ENCODE assay signal across 9 cellular contexts in genomic region chr11:6608726-6609501, GRCh38. TPM values are rescaled to one million over a fixed set of nuclear protein-coding genes. Genes with fewer than 3 reads are reported as not detected.
DNase-seq lines count a peak whose midpoint lies in the region; ATAC-seq and TF ChIP-seq lines count a peak whose summit lies in the region.
"Had no signal": no experiment of that assay in that cellular context is flagged by ENCODE, and none has a peak within 500 bp of the region (broad histone marks: within the 10 kb centered on the region; RNA-seq: fewer than 3 reads in every experiment).

No MANE protein-coding gene starts in this region.

- H3K36me3 ChIP-seq in stomach smooth muscle (ENCODE audit: control insufficient read depth in 2 of 2, insufficient read depth in 2 of 2, low read length in 2 of 2), result peaks cover 40 to 41% of the 10 kb centered on the region in 2 donors

- 83 to 87% methylated on average over 14 of the region's 14 CpGs for WGBS in lower leg skin, 2 donors

- CTCF ChIA-PET in HEK293T (lab: Yijun Ruan, JAX), result no interaction called here

- H3K4me1 Mint-ChIP-seq in T-helper 17 cell, result peaks cover 32% of the 10 kb centered on the region

- H3K36me3 Mint-ChIP-seq in T-helper 17 cell (ENCODE audit: low read depth), result peaks cover 2% of the 10 kb centered on the region

- H3K4me3 ChIP-seq in lower leg skin (ENCODE audit: low read depth, poor library complexity, severe bottlenecking), result no peak overlapping the region
- peak overlapping the region; percentile 12 to 16 for H3K4me3 ChIP-seq in stomach smooth muscle (ENCODE audit: low read length in 2 of 2)

- peak overlapping the region; percentile 100 for H3K27ac ChIP-seq in stomach smooth muscle (ENCODE audit: low read length)

- peak overlapping the region; percentile 25 for H3K4me3 Mint-ChIP-seq in T-helper 17 cell
- H3K4me3 Mint-ChIP-seq: stimulated activated naive CD8-positive, alpha-beta T cell treated with anti-CD3 and anti-CD28 coated beads, Interleukin-15, amount 100 ng/mL, for 72 hours had no signal

- H3K27ac Mint-ChIP-seq in T-helper 17 cell, result no peak overlapping the region

- H3K27me3 Mint-ChIP-seq in T-helper 17 cell, result no peaks in the 10 kb centered on the region
- H3K27me3 Mint-ChIP-seq: stimulated activated naive CD8-positive, alpha-beta T cell treated with anti-CD3 and anti-CD28 coated beads, Interleukin-15, amount 100 ng/mL, for 72 hours had no signal

- POLR2A ChIA-PET in HEK293T (lab: Yijun Ruan, JAX), result interaction anchor here (1.2 to 5.2 kb wide), 3 partner anchors 10 to 73 kb away, joined by 3 to 39 read pairs (median 13); partner anchors contain the start of genes MRPL17 and TPP1

- H3K4me1 ChIP-seq in stomach smooth muscle (ENCODE audit: control insufficient read depth, insufficient read depth, low read length), result peaks cover 75% of the 10 kb centered on the region

- no peak for TF ChIP-seq POLR2A in lower leg skin (IDR thresholded peaks at IDR 0.05)

- no peaks in the 10 kb centered on the region for H3K9me3 ChIP-seq in T-helper 17 cell (ENCODE audit: control insufficient read depth, low read length, poor library complexity, severe bottlenecking)
- H3K9me3 ChIP-seq in stomach smooth muscle (ENCODE audit: control insufficient read depth in 2 of 2, low read length in 2 of 2), result no peaks in the 10 kb centered on the region

- TF ChIP-seq CTCF in lower leg skin (IDR thresholded peaks at IDR 0.05), result no peak

- peak; percentile 15 to 16 for DNase-seq in activated T-cell treated with anti-CD3 and anti-CD28 coated beads, Interleukin-2, amount 50 U/mL, for 48 hours
- DNase-seq in activated T-cell treated with anti-CD3 and anti-CD28 coated beads, Interleukin-2, amount 50 U/mL, for 1 hour, result no peak
- DNase-seq in T-helper 17 cell (no peak), lower leg skin (ENCODE audit: low spot score in 2 of 2) (peak; percentile 10 to 70), HEK293T (ENCODE audit: extremely low spot score) (no peak), cerebellum (ENCODE audit: low spot score) (no peak), putamen (ENCODE audit: low spot score) (no peak)

- no peak for ATAC-seq in T-helper 17 cell
- ATAC-seq: stimulated activated naive CD8-positive, alpha-beta T cell treated with anti-CD3 and anti-CD28 coated beads, Interleukin-15, amount 100 ng/mL, for 72 hours had no signal

- intact Hi-C loops in lower leg skin (cut with DNase I; ENCODE audit: low total_unique reads), result no loop called here

- no peaks in the 10 kb centered on the region for H3K27me3 ChIP-seq in stomach smooth muscle (ENCODE audit: control insufficient read depth in 1 of 2, insufficient read depth in 2 of 2, low read length in 2 of 2)

- peak overlapping the region; percentile 1 to 98 for H3K9ac ChIP-seq in stomach smooth muscle (ENCODE audit: low read length in 2 of 2)

TF ChIP-seq in HEK293T, 16 proteins besides CTCF, POLR2A, EP300 and RAD21:
- no peak for TF ChIP-seq HDGF (IDR thresholded peaks at IDR 0.05; ENCODE audit: borderline replicate concordance)
- no peak for TF ChIP-seq ARNT (IDR thresholded peaks at IDR 0.05)
- TF ChIP-seq CTBP1 (IDR thresholded peaks at IDR 0.05; ENCODE audit: borderline replicate concordance), result no peak
- TF ChIP-seq PKNOX1 (IDR thresholded peaks at IDR 0.05), result no peak
- TF ChIP-seq L3MBTL2 (conservative IDR thresholded peaks at IDR 0.05), result no peak
- no peak for TF ChIP-seq FOXK2 (IDR thresholded peaks at IDR 0.05)
- TF ChIP-seq ZNF384 (IDR thresholded peaks at IDR 0.05), result no peak
- TF ChIP-seq FOXM1 (IDR thresholded peaks at IDR 0.05; ENCODE audit: borderline replicate concordance), result no peak
- TF ChIP-seq ELF4 (IDR thresholded peaks at IDR 0.05), result no peak
- TF ChIP-seq SP1 (IDR thresholded peaks at IDR 0.05), result no peak
- no peak for TF ChIP-seq NFRKB (IDR thresholded peaks at IDR 0.05)
- TF ChIP-seq FOXA1 (IDR thresholded peaks at IDR 0.05), result no peak
- TF ChIP-seq SUZ12 (IDR thresholded peaks at IDR 0.05), result no peak
- no peak for TF ChIP-seq LEF1 (IDR thresholded peaks at IDR 0.05; ENCODE audit: borderline replicate concordance)
- TF ChIP-seq TARDBP (IDR thresholded peaks at IDR 0.05), result no peak
- TF ChIP-seq BHLHE40 (IDR thresholded peaks at IDR 0.05; ENCODE audit: borderline replicate concordance), result no peak

RNA-seq across cellular contexts. Expression of gene TAF10, which starts 3.1 kb away (rescaled TPM):
- total RNA-seq in T-helper 17 cell, result 100 to 1,000 TPM; 124 to 132 TPM
- total RNA-seq in lower leg skin, result 100 to 1,000 TPM in 1 of 4 donors, 10 to 100 TPM in 3; 41.1 to 105 (median 61.8) TPM
- total RNA-seq in cerebellum, result 11.3 TPM

RNA-seq across cellular contexts. Expression of gene ILK, which starts 5.3 kb away (rescaled TPM):
- total RNA-seq in T-helper 17 cell (10 to 100 TPM; 70.2 to 70.6 TPM), lower leg skin (10 to 100 TPM; 68.1 to 91.0 (median 74.8) TPM), cerebellum (45.5 TPM)

RNA-seq across cellular contexts. Expression of gene RRP8, which starts 5.5 kb away (rescaled TPM):
- total RNA-seq in T-helper 17 cell, result 10 to 100 TPM; 18.5 to 26.7 TPM
- total RNA-seq in lower leg skin, result 10 to 100 TPM; 14.9 to 22.7 (median 18.0) TPM
- 16.9 TPM for total RNA-seq in cerebellum

RNA-seq across cellular contexts. Expression of gene TPP1, which starts 10.3 kb away (rescaled TPM):
- total RNA-seq in T-helper 17 cell (10 to 100 TPM; 77.1 to 84.6 TPM), lower leg skin (10 to 100 TPM; 49.6 to 65.3 (median 57.9) TPM), cerebellum (19.1 TPM)

RNA-seq across cellular contexts. Expression of gene DCHS1, which starts 46.7 kb away (rescaled TPM):
- 1 to 10 TPM; 1.8 to 8.0 TPM for total RNA-seq in T-helper 17 cell
- 1 to 10 TPM; 4.0 to 9.0 (median 5.4) TPM for total RNA-seq in lower leg skin
- 62.2 TPM for total RNA-seq in cerebellum

Comparison
In these comparisons a context has a peak if more than half of its experiments do, and no peak if none do; other contexts are left out.
1. DNase-seq: peak in activated T-cell treated with anti-CD3 and anti-CD28 coated beads, Interleukin-2, amount 50 U/mL, for 48 hours (2 of 2) and lower leg skin (2 of 2); none in activated T-cell treated with anti-CD3 and anti-CD28 coated beads, Interleukin-2, amount 50 U/mL, for 1 hour (single experiment), T-helper 17 cell (0 of 3), HEK293T (single experiment), cerebellum (single experiment) and putamen (single experiment).